9 cellular contexts compared by ENCODE assay signal in genomic region chr10:21292763-21293517, GRCh38.
DNase-seq lines count a peak whose midpoint lies in the region; ATAC-seq, FAIRE-seq and TF ChIP-seq lines count a peak whose summit lies in the region.
"Had no signal": no experiment of that assay in that cellular context is flagged by ENCODE, and none has a peak within 500 bp of the region (broad histone marks: within the 10 kb centered on the region; RNA-seq: fewer than 3 reads in every experiment).

No MANE protein-coding gene starts in this region.

- H3K9me3 Mint-ChIP-seq in stimulated activated naive B cell treated with anti-CD40 and anti-IgM and Interleukin-4, amounts not matched to agents 10 μg/mL and 1 μg/mL and 100 μg/mL, for 72 hours: no peaks in the 10 kb centered on the region
- H3K9me3 Mint-ChIP-seq: activated naive CD4-positive, alpha-beta T cell treated with anti-CD3 and anti-CD28 coated beads, Interleukin-2, amount 50 U/mL, for 24 hours had no signal

- DNase-seq in A549 (ENCODE audit: low read depth in 1 of 2, low spot score in 1 of 2): peak; percentile 89 to 98
- DNase-seq in LHCN-M2 (ENCODE audit: low read depth): peak; percentile 96
- peak; percentile 99 for DNase-seq in choroid plexus epithelial cell (ENCODE audit: low read depth)
- peak; percentile 89 for DNase-seq in left kidney (ENCODE audit: low read depth, low spot score)
- peak; percentile 85 to 88 for DNase-seq in thyroid gland
- no peak for DNase-seq in NCI-H187 (lab: John Stamatoyannopoulos, UW)
- no peak for DNase-seq in stimulated activated naive B cell treated with anti-CD40 and anti-IgM and Interleukin-4, amounts not matched to agents 10 μg/mL and 1 μg/mL and 100 μg/mL, for 72 hours
- no peak for DNase-seq in activated naive CD4-positive, alpha-beta T cell treated with anti-CD3 and anti-CD28 coated beads, Interleukin-2, amount 50 U/mL, for 16 hours

- H3K36me3 Mint-ChIP-seq in stimulated activated naive B cell treated with anti-CD40 and anti-IgM and Interleukin-4, amounts not matched to agents 10 μg/mL and 1 μg/mL and 100 μg/mL, for 72 hours: no peaks in the 10 kb centered on the region

- TF ChIP-seq RAD21 in A549 (conservative IDR thresholded peaks at IDR 0.05 in 1 of 2, IDR thresholded peaks at IDR 0.05 in 1 of 2): peak; percentile 40 to 65

- H3K4me1 Mint-ChIP-seq in stimulated activated naive B cell treated with anti-CD40 and anti-IgM and Interleukin-4, amounts not matched to agents 10 μg/mL and 1 μg/mL and 100 μg/mL, for 72 hours: no peaks in the 10 kb centered on the region

- H3K4me1 ChIP-seq in A549 (peaks cover 59% of the 10 kb centered on the region), thyroid gland (peaks cover 26 to 44% of the 10 kb centered on the region in 2 donors)

- H3K4me3 ChIP-seq in A549: peak overlapping the region; percentile 44
- H3K4me3 ChIP-seq in choroid plexus epithelial cell (ENCODE audit: low read depth, low read length): peak overlapping the region; percentile 35
- H3K4me3 ChIP-seq in thyroid gland (replicated peaks in 1 of 3): peak overlapping the region in 1 of 3 donors; percentile 26

- TF ChIP-seq CTCF in A549 (IDR thresholded peaks at IDR 0.05): no peak
- TF ChIP-seq CTCF in choroid plexus epithelial cell (conservative IDR thresholded peaks at IDR 0.05; ENCODE audit: low read depth, low read length): no peak
- TF ChIP-seq CTCF in thyroid gland (IDR thresholded peaks at IDR 0.05): no peak

- peak overlapping the region; percentile 98 for H3K4me2 ChIP-seq in A549

- peak; percentile 86 to 98 for TF ChIP-seq EP300 in A549 (IDR thresholded peaks at IDR 0.05)

- H3K27me3 Mint-ChIP-seq in stimulated activated naive B cell treated with anti-CD40 and anti-IgM and Interleukin-4, amounts not matched to agents 10 μg/mL and 1 μg/mL and 100 μg/mL, for 72 hours: peaks cover 16 to 35% of the 10 kb centered on the region in 2 donors

- WGBS in A549 (ENCODE audit: missing lambda C conversion rate): under 1% methylated on average over 14 of the region's 14 CpGs
- WGBS in thyroid gland, 2 donors: 2 to 3% methylated on average over 14 of the region's 14 CpGs

- FAIRE-seq in A549 (lab: Jason Lieb, UNC): peak; percentile 99

- TF ChIP-seq POLR2A in A549 (IDR thresholded peaks at IDR 0.05; ENCODE audit: low read length) (no peak), thyroid gland (IDR thresholded peaks at IDR 0.05) (peak in 1 of 2 donors; percentile 32)

- peak; percentile 93 to 97 for ATAC-seq in A549
- no peak for ATAC-seq in stimulated activated naive B cell treated with anti-CD40 and anti-IgM and Interleukin-4, amounts not matched to agents 10 μg/mL and 1 μg/mL and 100 μg/mL, for 72 hours (replicated peaks)

- no peaks in the 10 kb centered on the region for H3K36me3 ChIP-seq in thyroid gland

- no peaks in the 10 kb centered on the region for H3K9me3 ChIP-seq in A549
- no peaks in the 10 kb centered on the region for H3K9me3 ChIP-seq in thyroid gland

- H3K27ac ChIP-seq in A549 (peak overlapping the region; percentile 92 to 97), thyroid gland (peak overlapping the region; percentile 72 to 84 (median 77))

- CTCF ChIA-PET in A549 (lab: Yijun Ruan, JAX): interaction anchor here (1.0 to 2.9 kb wide), 9 partner anchors 9 to 203 kb away, joined by 3 to 10 read pairs (median 5); no protein-coding TSS in a partner anchor

- POLR2A ChIA-PET in A549 (lab: Yijun Ruan, JAX): interaction anchor here (0.6 to 2.2 kb wide), 21 partner anchors 14 to 1023 kb away, joined by 3 to 17 read pairs (median 5); partner anchors contain the start of genes COMMD3 and SKIDA1

- H3K27ac Mint-ChIP-seq in stimulated activated naive B cell treated with anti-CD40 and anti-IgM and Interleukin-4, amounts not matched to agents 10 μg/mL and 1 μg/mL and 100 μg/mL, for 72 hours: no peak overlapping the region
- H3K27ac Mint-ChIP-seq: activated naive CD4-positive, alpha-beta T cell treated with anti-CD3 and anti-CD28 coated beads, Interleukin-2, amount 50 U/mL, for 24 hours had no signal

- no peak overlapping the region for H3K4me3 Mint-ChIP-seq in stimulated activated naive B cell treated with anti-CD40 and anti-IgM and Interleukin-4, amounts not matched to agents 10 μg/mL and 1 μg/mL and 100 μg/mL, for 72 hours
- H3K4me3 Mint-ChIP-seq: activated naive CD4-positive, alpha-beta T cell treated with anti-CD3 and anti-CD28 coated beads, Interleukin-2, amount 50 U/mL, for 24 hours had no signal

- no peaks in the 10 kb centered on the region for H3K27me3 ChIP-seq in thyroid gland

- intact Hi-C loops in thyroid gland (cut with DNase I): no loop called here

TF ChIP-seq in A549, 52 proteins besides CTCF, POLR2A, EP300 and RAD21 (continues in another document):
- TF ChIP-seq MAFK (IDR thresholded peaks at IDR 0.05; ENCODE audit: partially characterized antibody) (peak; percentile 94), GATA3 (IDR thresholded peaks at IDR 0.05; ENCODE audit: borderline replicate concordance) (peak; percentile 93), FOSL2 (IDR thresholded peaks at IDR 0.05) (peak; percentile 57; the same call in 1 of the 2 replicates), FOSL2 (CRISPR knock-in tag; IDR thresholded peaks at IDR 0.05) (peak; percentile 78), NFE2L2 (conservative IDR thresholded peaks at IDR 0.05; ENCODE audit: low read length) (peak; percentile 70), ZC3H11A (IDR thresholded peaks at IDR 0.05) (no peak), HOXB5 (CRISPR knock-in tag; IDR thresholded peaks at IDR 0.05) (no peak), PBX3 (IDR thresholded peaks at IDR 0.05) (0 out of 2 replicates have a peak, but pooled peaks have one; percentile 28), KDM5A (IDR thresholded peaks at IDR 0.05) (no peak), CHD4 (IDR thresholded peaks at IDR 0.05; ENCODE audit: borderline replicate concordance) (no peak), CBX2 (IDR thresholded peaks at IDR 0.05; ENCODE audit: borderline replicate concordance, low read depth) (no peak), MAX (IDR thresholded peaks at IDR 0.05) (peak; percentile 89), REST (IDR thresholded peaks at IDR 0.05) (no peak), ZSCAN20 (CRISPR knock-in tag; IDR thresholded peaks at IDR 0.05) (no peak), RNF2 (IDR thresholded peaks at IDR 0.05; ENCODE audit: borderline replicate concordance, low read depth) (no peak), HOXB13 (CRISPR knock-in tag; IDR thresholded peaks at IDR 0.05; ENCODE audit: low read depth) (0 out of 2 replicates have a peak, but pooled peaks have one; percentile 71), NR3C1 (IDR thresholded peaks at IDR 0.05) (no peak), ATOH8 (CRISPR knock-in tag; IDR thresholded peaks at IDR 0.05; ENCODE audit: low read depth) (no peak), CEBPB (IDR thresholded peaks at IDR 0.05) (peak in 1 of 2 experiments; percentile 49; a peak in 1 of 4 replicates), FOSB (CRISPR knock-in tag; IDR thresholded peaks at IDR 0.05) (no peak)

Comparison
In these comparisons a context has a peak if more than half of its experiments do, and no peak if none do; other contexts are left out.
1. ATAC-seq: peak in A549 (2 of 2); none in stimulated activated naive B cell treated with anti-CD40 and anti-IgM and Interleukin-4, amounts not matched to agents 10 μg/mL and 1 μg/mL and 100 μg/mL, for 72 hours (0 of 2).
2. DNase-seq: peak in A549 (2 of 2), LHCN-M2 (single experiment), choroid plexus epithelial cell (single experiment), left kidney (single experiment) and thyroid gland (2 of 2); none in NCI-H187 (0 of 2), stimulated activated naive B cell treated with anti-CD40 and anti-IgM and Interleukin-4, amounts not matched to agents 10 μg/mL and 1 μg/mL and 100 μg/mL, for 72 hours (single experiment) and activated naive CD4-positive, alpha-beta T cell treated with anti-CD3 and anti-CD28 coated beads, Interleukin-2, amount 50 U/mL, for 16 hours (single experiment).